In the genomic region with DNA sequence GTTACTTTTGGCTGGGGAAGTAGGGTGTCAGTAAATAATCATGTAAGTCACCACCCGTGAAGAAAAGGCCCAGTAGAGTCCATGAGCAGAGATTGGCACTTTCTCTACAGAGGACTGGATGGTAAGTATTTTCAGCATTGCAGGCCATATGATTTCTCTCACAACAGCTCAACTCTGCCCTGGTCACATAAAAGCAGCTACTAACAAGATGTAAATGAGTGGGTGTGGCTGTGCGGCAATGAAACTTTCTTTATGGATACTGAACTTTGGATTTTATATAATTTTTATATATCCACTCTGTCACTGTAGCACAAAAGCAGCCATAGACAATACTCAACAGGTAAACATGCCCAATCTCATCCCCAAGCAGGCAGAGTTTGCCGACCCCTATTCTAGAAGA, we compare ENCODE assay signal across 30 cellular contexts.
"Had no signal": no experiment of that assay in that cellular context is flagged by ENCODE, and none has a peak within 500 bp of the region (broad histone marks: within the 10 kb centered on the region; RNA-seq: fewer than 3 reads in every experiment).

No MANE protein-coding gene starts in this region.

- H3K4me3 Mint-ChIP-seq: naive thymus-derived CD4-positive, alpha-beta T cell; natural killer cell; nephron; neural progenitor cell; stimulated activated memory B cell treated with anti-CD40 and anti-IgM and Interleukin-4, amounts not matched to agents 10 μg/mL and 1 μg/mL and 100 μg/mL, for 72 hours; stimulated activated naive CD8-positive, alpha-beta T cell treated with anti-CD3 and anti-CD28 coated beads, Interleukin-15, amount 100 ng/mL, for 72 hours had no signal

- H3K4me1 ChIP-seq: neural progenitor cell, parathyroid adenoma, psoas muscle, right lobe of liver, sigmoid colon, spleen, suprapubic skin, testis, tibial artery, upper lobe of left lung had no signal

- H3K4me3 ChIP-seq: neural progenitor cell, ovary, psoas muscle, right lobe of liver, sigmoid colon, smooth muscle cell, spleen, suprapubic skin, testis, tibial artery, upper lobe of left lung had no signal

- H3K27me3 Mint-ChIP-seq: naive thymus-derived CD4-positive, alpha-beta T cell; stimulated activated naive CD8-positive, alpha-beta T cell treated with anti-CD3 and anti-CD28 coated beads, Interleukin-15, amount 100 ng/mL, for 72 hours had no signal

- H3K4me1 Mint-ChIP-seq: naive thymus-derived CD4-positive, alpha-beta T cell; natural killer cell; nephron; neural progenitor cell; stimulated activated memory B cell treated with anti-CD40 and anti-IgM and Interleukin-4, amounts not matched to agents 10 μg/mL and 1 μg/mL and 100 μg/mL, for 72 hours; stimulated activated naive CD8-positive, alpha-beta T cell treated with anti-CD3 and anti-CD28 coated beads, Interleukin-15, amount 100 ng/mL, for 72 hours had no signal

- H3K36me3 ChIP-seq: neural progenitor cell, ovary, right lobe of liver, sigmoid colon, spleen, suprapubic skin, tibial artery, upper lobe of left lung had no signal

- H3K27ac ChIP-seq: neural progenitor cell, ovary, parathyroid adenoma, psoas muscle, right lobe of liver, sigmoid colon, spleen, suprapubic skin, testis, tibial artery, upper lobe of left lung had no signal

- H3K9me3 ChIP-seq: ovary, right lobe of liver, testis had no signal

- H3K36me3 Mint-ChIP-seq: natural killer cell; stimulated activated memory B cell treated with anti-CD40 and anti-IgM and Interleukin-4, amounts not matched to agents 10 μg/mL and 1 μg/mL and 100 μg/mL, for 72 hours had no signal

- H3K9ac ChIP-seq: neural progenitor cell, parathyroid adenoma had no signal

- ATAC-seq: naive thymus-derived CD4-positive, alpha-beta T cell; natural killer cell; psoas muscle; right cardiac atrium; right lobe of liver; stimulated activated memory B cell treated with anti-CD40 and anti-IgM and Interleukin-4, amounts not matched to agents 10 μg/mL and 1 μg/mL and 100 μg/mL, for 72 hours; stimulated activated naive CD8-positive, alpha-beta T cell treated with anti-CD3 and anti-CD28 coated beads, Interleukin-15, amount 100 ng/mL, for 72 hours; stimulated activated naive CD8-positive, alpha-beta T cell treated with anti-CD3 and anti-CD28 coated beads, Interleukin-15, Interleukin-2, amounts not matched to agents 100 U/mL and 50 U/mL, for 24 hours had no signal

- H3K27ac Mint-ChIP-seq: naive thymus-derived CD4-positive, alpha-beta T cell; natural killer cell; nephron; neural progenitor cell; progenitor cell of endocrine pancreas; stimulated activated memory B cell treated with anti-CD40 and anti-IgM and Interleukin-4, amounts not matched to agents 10 μg/mL and 1 μg/mL and 100 μg/mL, for 72 hours; stimulated activated naive CD8-positive, alpha-beta T cell treated with anti-CD3 and anti-CD28 coated beads, Interleukin-15, amount 100 ng/mL, for 72 hours had no signal

- DNase-seq: naive thymus-derived CD4-positive, alpha-beta T cell; natural killer cell; occipital lobe; ovary; posterior cingulate gyrus; psoas muscle; right cardiac atrium; right lobe of liver; sigmoid colon; spleen; stimulated activated CD4-positive, alpha-beta T cell treated with anti-CD3 and anti-CD28 coated beads, Interleukin-12 subunit alpha, Interleukin-12 subunit beta, amount 100 ng/mL, for 4 hours; stimulated activated CD4-positive, alpha-beta T cell treated with anti-CD3 and anti-CD28 coated beads, Interleukin-1b, Interleukin-23, amount 100 ng/mL, for 48 hours; stimulated activated CD4-positive, alpha-beta T cell treated with anti-CD3 and anti-CD28 coated beads, Interleukin-4, amount 100 ng/mL, for 1 hour; stimulated activated CD4-positive, alpha-beta T cell treated with anti-CD3 and anti-CD28 coated beads, Interleukin-4, amount 100 ng/mL, for 4 hours; stimulated activated CD8-positive, alpha-beta memory T cell treated with anti-CD3 and anti-CD28 coated beads, Interleukin-4, amount 100 ng/mL, for 48 hours; stimulated activated naive CD4-positive, alpha-beta T cell; stimulated activated naive CD8-positive, alpha-beta T cell treated with anti-CD3 and anti-CD28 coated beads, Interleukin-15, amount 100 ng/mL, for 72 hours; stimulated activated naive CD8-positive, alpha-beta T cell treated with anti-CD3 and anti-CD28 coated beads, Interleukin-15, Interleukin-2, amounts not matched to agents 100 U/mL and 50 U/mL, for 24 hours; substantia nigra; testis; tibial artery; trophoblast cell; upper lobe of left lung had no signal

- H3K27me3 ChIP-seq: neural progenitor cell, ovary, right lobe of liver, sigmoid colon, spleen, suprapubic skin, testis, tibial artery, upper lobe of left lung had no signal
